In the genomic region with DNA sequence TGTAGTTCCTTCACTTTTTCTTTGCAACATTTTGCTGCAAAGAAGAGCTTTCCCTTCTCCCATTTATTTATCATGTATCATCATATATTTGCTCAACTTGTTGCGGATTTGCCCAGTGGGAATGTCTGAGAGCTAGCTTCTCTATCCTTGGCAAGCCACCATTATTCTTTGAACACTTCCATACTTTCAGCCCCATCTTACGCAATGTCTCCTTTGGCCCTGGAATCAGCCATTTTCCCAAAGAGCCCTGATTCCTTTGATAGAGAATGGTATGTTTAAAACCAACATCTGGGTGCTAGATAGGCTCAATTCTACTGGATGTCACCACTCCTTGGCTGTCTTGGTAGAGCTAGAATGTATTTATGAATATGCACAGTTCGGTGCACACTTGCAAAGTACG, we compare ENCODE assay signal across 23 cellular contexts.
"Had no signal": no experiment of that assay in that cellular context is flagged by ENCODE, and none has a peak within 500 bp of the region (broad histone marks: within the 10 kb centered on the region; RNA-seq: fewer than 3 reads in every experiment).

No MANE protein-coding gene starts in this region.

- H3K27ac Mint-ChIP-seq: nephron; progenitor cell of endocrine pancreas; stimulated activated naive CD8-positive, alpha-beta T cell treated with anti-CD3 and anti-CD28 coated beads, Interleukin-15, Interleukin-2, amounts not matched to agents 100 ng/mL and 50 ng/mL, for 24 hours had no signal

- H3K4me2 ChIP-seq: smooth muscle cell had no signal

- H3K27me3 ChIP-seq: dorsolateral prefrontal cortex, gastroesophageal sphincter, pancreas, tibial artery, upper lobe of left lung, uterus had no signal

- FAIRE-seq: kidney, pancreas had no signal

- H3K36me3 ChIP-seq: uterus had no signal

- H3K27ac ChIP-seq: dorsolateral prefrontal cortex, gastroesophageal sphincter, left ventricle myocardium inferior, lower lobe of right lung, pancreas, tibial artery, upper lobe of left lung, uterus had no signal

- H3K4me3 Mint-ChIP-seq: naive B cell; nephron; stimulated activated naive CD8-positive, alpha-beta T cell treated with anti-CD3 and anti-CD28 coated beads, Interleukin-15, Interleukin-2, amounts not matched to agents 100 ng/mL and 50 ng/mL, for 24 hours had no signal

- H3K9me3 Mint-ChIP-seq: naive B cell; nephron; stimulated activated naive CD8-positive, alpha-beta T cell treated with anti-CD3 and anti-CD28 coated beads, Interleukin-15, Interleukin-2, amounts not matched to agents 100 ng/mL and 50 ng/mL, for 24 hours had no signal

- H3K9me3 ChIP-seq: gastroesophageal sphincter, left ventricle myocardium inferior, lower lobe of right lung, pancreas, tibial artery, upper lobe of left lung, uterus had no signal

- H3K27me3 Mint-ChIP-seq: naive B cell; progenitor cell of endocrine pancreas; stimulated activated naive CD8-positive, alpha-beta T cell treated with anti-CD3 and anti-CD28 coated beads, Interleukin-15, Interleukin-2, amounts not matched to agents 100 ng/mL and 50 ng/mL, for 24 hours had no signal

- DNase-seq: cortex of kidney; dorsolateral prefrontal cortex; effector CD8-positive, alpha-beta T cell; foreskin fibroblast; glutamatergic neuron; kidney; left cardiac atrium; left ventricle myocardium inferior; lower lobe of right lung; mesenchymal stem cell; naive B cell; occipital lobe; pancreas; right cardiac atrium; stimulated activated CD4-positive, alpha-beta T cell treated with anti-CD3 and anti-CD28 coated beads, Interleukin-2, amount 100 ng/mL, for 48 hours; tibial artery; upper lobe of left lung; uterus had no signal

- H3K4me3 ChIP-seq: dorsolateral prefrontal cortex, gastroesophageal sphincter, left ventricle myocardium inferior, lower lobe of right lung, pancreas, smooth muscle cell, tibial artery, upper lobe of left lung, uterus had no signal

- H3K4me1 ChIP-seq: gastroesophageal sphincter, left ventricle myocardium inferior, lower lobe of right lung, pancreas, tibial artery, uterus had no signal

- H3K4me1 Mint-ChIP-seq: nephron had no signal
